Comparison of ENCODE assay signal across 1 cellular context in the genomic region with DNA sequence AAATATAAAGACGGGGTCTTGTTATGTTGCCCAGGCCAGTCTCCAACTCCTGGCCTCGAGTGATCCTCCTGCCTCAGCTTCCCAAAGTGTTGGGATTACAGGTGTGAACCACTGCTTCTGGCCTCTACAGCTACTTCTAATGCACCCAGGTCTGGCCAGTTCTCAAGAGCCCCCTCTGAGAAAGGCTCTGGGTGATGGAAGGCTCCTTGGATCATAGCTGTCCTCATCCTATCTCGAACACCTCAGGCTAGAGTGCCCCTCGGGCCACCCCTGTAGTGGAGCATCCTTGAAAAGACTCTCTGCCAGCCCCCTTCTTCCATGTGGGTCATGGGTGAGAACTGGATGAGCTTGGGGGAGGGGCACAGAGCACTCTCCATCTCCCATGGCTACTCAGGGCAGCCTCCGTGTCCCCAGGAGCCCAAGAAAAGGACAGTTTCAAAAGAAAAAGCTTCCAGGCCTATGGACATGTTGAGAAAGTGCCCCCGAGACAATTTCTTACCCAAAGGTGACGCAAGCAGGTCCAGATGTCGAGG.
TF ChIP-seq lines count a peak whose summit lies in the region.

No MANE protein-coding gene starts in this region.

TF ChIP-seq in IMR-90, 13 proteins besides CTCF, POLR2A, EP300 and RAD21 (continued from another document):
- TF ChIP-seq RFX5 (IDR thresholded peaks at IDR 0.05; ENCODE audit: low read depth, low read length) (no peak), NFE2L2 (IDR thresholded peaks at IDR 0.05; ENCODE audit: low read depth, low read length) (no peak), CHD1 (IDR thresholded peaks at IDR 0.05; ENCODE audit: low read depth, low read length) (no peak), FOS (IDR thresholded peaks at IDR 0.05; ENCODE audit: low read depth, low read length) (no peak), MAFK (IDR thresholded peaks at IDR 0.05; ENCODE audit: low read depth, low read length) (no peak), MXI1 (IDR thresholded peaks at IDR 0.05; ENCODE audit: borderline replicate concordance, low read depth, low read length) (no peak)
- TF ChIP-seq, protein P1, sequence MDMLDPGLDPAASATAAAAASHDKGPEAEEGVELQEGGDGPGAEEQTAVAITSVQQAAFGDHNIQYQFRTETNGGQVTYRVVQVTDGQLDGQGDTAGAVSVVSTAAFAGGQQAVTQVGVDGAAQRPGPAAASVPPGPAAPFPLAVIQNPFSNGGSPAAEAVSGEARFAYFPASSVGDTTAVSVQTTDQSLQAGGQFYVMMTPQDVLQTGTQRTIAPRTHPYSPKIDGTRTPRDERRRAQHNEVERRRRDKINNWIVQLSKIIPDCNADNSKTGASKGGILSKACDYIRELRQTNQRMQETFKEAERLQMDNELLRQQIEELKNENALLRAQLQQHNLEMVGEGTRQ (IDR thresholded peaks at IDR 0.05; ENCODE audit: low read depth, low read length) = no peak
- TF ChIP-seq, protein P2, sequence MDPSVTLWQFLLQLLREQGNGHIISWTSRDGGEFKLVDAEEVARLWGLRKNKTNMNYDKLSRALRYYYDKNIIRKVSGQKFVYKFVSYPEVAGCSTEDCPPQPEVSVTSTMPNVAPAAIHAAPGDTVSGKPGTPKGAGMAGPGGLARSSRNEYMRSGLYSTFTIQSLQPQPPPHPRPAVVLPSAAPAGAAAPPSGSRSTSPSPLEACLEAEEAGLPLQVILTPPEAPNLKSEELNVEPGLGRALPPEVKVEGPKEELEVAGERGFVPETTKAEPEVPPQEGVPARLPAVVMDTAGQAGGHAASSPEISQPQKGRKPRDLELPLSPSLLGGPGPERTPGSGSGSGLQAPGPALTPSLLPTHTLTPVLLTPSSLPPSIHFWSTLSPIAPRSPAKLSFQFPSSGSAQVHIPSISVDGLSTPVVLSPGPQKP (IDR thresholded peaks at IDR 0.05; ENCODE audit: borderline replicate concordance, low read depth, low read length) = no peak
